Comparison of ENCODE assay signal across 8 cellular contexts in the genomic region with DNA sequence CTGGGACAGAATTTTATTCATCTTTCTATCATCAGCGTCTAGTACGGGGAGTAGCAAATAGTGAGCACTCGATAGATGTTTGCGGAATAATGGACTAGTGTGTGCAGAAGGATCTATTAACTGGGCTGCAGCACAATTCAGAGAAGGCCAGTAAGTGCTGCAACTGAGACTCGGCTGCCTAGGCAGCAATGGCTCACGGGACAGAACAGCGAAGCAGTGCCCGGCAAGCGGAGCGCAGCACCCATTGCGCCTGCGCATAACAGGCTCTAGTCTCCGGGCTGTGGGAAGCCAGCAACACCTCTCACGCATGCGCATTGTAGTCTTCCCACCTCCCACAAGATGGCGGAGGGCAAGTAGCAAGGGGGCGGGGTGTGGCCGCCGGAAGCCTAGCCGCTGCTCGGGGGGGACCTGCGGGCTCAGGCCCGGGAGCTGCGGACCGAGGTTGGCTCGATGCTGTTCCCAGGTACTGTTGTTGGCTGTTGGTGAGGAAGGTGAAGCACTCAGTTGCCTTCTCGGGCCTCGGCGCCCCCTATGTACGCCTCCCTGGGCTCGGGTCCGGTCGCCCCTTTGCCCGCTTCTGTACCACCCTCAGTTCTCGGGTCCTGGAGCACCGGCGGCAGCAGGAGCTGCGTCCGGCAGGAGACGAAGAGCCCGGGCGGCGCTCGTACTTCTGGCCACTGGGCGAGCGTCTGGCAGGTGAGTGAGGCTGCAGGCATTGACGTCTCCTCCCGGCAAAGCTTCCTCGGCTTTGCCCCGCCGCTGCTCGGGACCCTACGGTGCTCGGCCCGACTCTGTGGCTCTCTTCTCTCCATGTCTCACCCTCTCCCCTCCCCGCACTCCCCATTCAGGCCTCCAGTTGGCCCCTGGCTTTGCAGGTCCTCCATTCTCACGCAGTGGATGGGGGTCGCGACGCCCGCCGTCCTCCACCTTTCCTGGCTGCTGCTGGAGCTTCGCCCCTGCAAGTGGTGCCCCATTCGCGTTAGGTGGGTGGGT. TPM values are rescaled to one million over a fixed set of nuclear protein-coding genes. Genes with fewer than 3 reads are reported as not detected.
DNase-seq lines count a peak whose midpoint lies in the region; TF ChIP-seq lines count a peak whose summit lies in the region.

No MANE protein-coding gene starts in this region.

- no peaks in the 10 kb centered on the region for H3K36me3 ChIP-seq in MM.1S (replicated peaks; ENCODE audit: insufficient read depth, low read length)

- peak; percentile 96 for DNase-seq in GDM1 (lab: John Stamatoyannopoulos, UW)
- peak; percentile 99 for DNase-seq in HCEC 1CT
- peak; percentile 99 for DNase-seq in MM.1S
- DNase-seq in SHP77 treated with DMSO at 0.1 percent for 48 hours (lab: John Stamatoyannopoulos, UW) = peak; percentile 96
- peak; percentile 96 for DNase-seq in activated gamma-delta T cell treated with Interleukin-2 at 50 U/mL for 16 hours
- peak; percentile 98 for DNase-seq in fibroblast of villous mesenchyme (ENCODE audit: low read depth)
- DNase-seq in nephron progenitor cell = peak; percentile 97

- H3K79me2 ChIP-seq in MM.1S (ENCODE audit: low read length) = peaks cover 49% of the 10 kb centered on the region

- H3K36me3 Mint-ChIP-seq in nephron progenitor cell (ENCODE audit: low read depth) = peaks cover 17% of the 10 kb centered on the region
- no peaks in the 10 kb centered on the region for H3K36me3 Mint-ChIP-seq in stimulated activated naive CD8-positive, alpha-beta T cell treated with anti-CD3 and anti-CD28 coated beads, Interleukin-15, Interleukin-2, amounts not matched to agents 100 ng/mL and 50 ng/mL, for 24 hours (ENCODE audit: low read depth)

- H3K4me3 ChIP-seq in MM.1S (ENCODE audit: low read length) (peak overlapping the region; percentile 94), fibroblast of villous mesenchyme (ENCODE audit: low read depth, low read length) (peak overlapping the region; percentile 91)

- no peaks in the 10 kb centered on the region for H3K9me3 ChIP-seq in MM.1S (replicated peaks; ENCODE audit: insufficient read depth, low read length)

- peaks cover 3% of the 10 kb centered on the region for H3K27me3 Mint-ChIP-seq in nephron progenitor cell (ENCODE audit: low read depth, poor library complexity)
- H3K27me3 Mint-ChIP-seq in stimulated activated naive CD8-positive, alpha-beta T cell treated with anti-CD3 and anti-CD28 coated beads, Interleukin-15, Interleukin-2, amounts not matched to agents 100 ng/mL and 50 ng/mL, for 24 hours = no peaks in the 10 kb centered on the region

- peak overlapping the region; percentile 97 for H3K27ac Mint-ChIP-seq in nephron progenitor cell
- peak overlapping the region; percentile 83 for H3K27ac Mint-ChIP-seq in stimulated activated naive CD8-positive, alpha-beta T cell treated with anti-CD3 and anti-CD28 coated beads, Interleukin-15, Interleukin-2, amounts not matched to agents 100 ng/mL and 50 ng/mL, for 24 hours

- H3K4me2 ChIP-seq in MM.1S (ENCODE audit: low read depth, low read length) = peak overlapping the region; percentile 92

- H3K4me1 ChIP-seq in MM.1S (ENCODE audit: low read length) = peaks cover 17% of the 10 kb centered on the region

- no peaks in the 10 kb centered on the region for H4K20me1 ChIP-seq in MM.1S (ENCODE audit: insufficient read depth, low read length)

- no peak for TF ChIP-seq CTCF in MM.1S (IDR thresholded peaks at IDR 0.05; ENCODE audit: low read length)
- TF ChIP-seq CTCF in fibroblast of villous mesenchyme (IDR thresholded peaks at IDR 0.05; ENCODE audit: insufficient read depth, low read depth, low read length) = no peak
- no peak for TF ChIP-seq CTCF in nephron progenitor cell (IDR thresholded peaks at IDR 0.05)

- peak overlapping the region; percentile 81 for H3K9ac ChIP-seq in MM.1S (ENCODE audit: low read length)

- H3K9me2 ChIP-seq in MM.1S (replicated peaks; ENCODE audit: insufficient read depth, low read length) = no peaks in the 10 kb centered on the region

- H3K4me3 Mint-ChIP-seq in nephron progenitor cell = peak overlapping the region; percentile 92
- peak overlapping the region; percentile 94 for H3K4me3 Mint-ChIP-seq in stimulated activated naive CD8-positive, alpha-beta T cell treated with anti-CD3 and anti-CD28 coated beads, Interleukin-15, Interleukin-2, amounts not matched to agents 100 ng/mL and 50 ng/mL, for 24 hours

- H3K9me3 Mint-ChIP-seq in nephron progenitor cell = no peaks in the 10 kb centered on the region
- H3K9me3 Mint-ChIP-seq in stimulated activated naive CD8-positive, alpha-beta T cell treated with anti-CD3 and anti-CD28 coated beads, Interleukin-15, Interleukin-2, amounts not matched to agents 100 ng/mL and 50 ng/mL, for 24 hours = no peaks in the 10 kb centered on the region

- peak overlapping the region; percentile 91 for H2AFZ ChIP-seq in MM.1S (ENCODE audit: low read length)

- no peaks in the 10 kb centered on the region for H3F3A ChIP-seq in MM.1S (ENCODE audit: insufficient read depth, low read length)

- peaks cover 44% of the 10 kb centered on the region for H3K4me1 Mint-ChIP-seq in nephron progenitor cell
- H3K4me1 Mint-ChIP-seq in stimulated activated naive CD8-positive, alpha-beta T cell treated with anti-CD3 and anti-CD28 coated beads, Interleukin-15, Interleukin-2, amounts not matched to agents 100 ng/mL and 50 ng/mL, for 24 hours (ENCODE audit: low read depth) = peaks cover 57% of the 10 kb centered on the region

- no peaks in the 10 kb centered on the region for H3K27me3 ChIP-seq in MM.1S (replicated peaks; ENCODE audit: insufficient read depth, low read length)

- H3K27ac ChIP-seq in MM.1S (ENCODE audit: low read length) = peak overlapping the region; percentile 72; the same call in 1 of the 2 replicates

RNA-seq across cellular contexts. Expression of gene APC, which starts 30.2 kb away (rescaled TPM):
- total RNA-seq in fibroblast of villous mesenchyme = 57.0 and 69.1 TPM in 2 replicates

Comparison
In these comparisons a context has a peak if more than half of its experiments do, and no peak if none do; other contexts are left out.
1. Peak in every context shown above with its lines: DNase-seq, H3K4me3 ChIP-seq and H3K27ac ChIP-seq.